In the genomic region with DNA sequence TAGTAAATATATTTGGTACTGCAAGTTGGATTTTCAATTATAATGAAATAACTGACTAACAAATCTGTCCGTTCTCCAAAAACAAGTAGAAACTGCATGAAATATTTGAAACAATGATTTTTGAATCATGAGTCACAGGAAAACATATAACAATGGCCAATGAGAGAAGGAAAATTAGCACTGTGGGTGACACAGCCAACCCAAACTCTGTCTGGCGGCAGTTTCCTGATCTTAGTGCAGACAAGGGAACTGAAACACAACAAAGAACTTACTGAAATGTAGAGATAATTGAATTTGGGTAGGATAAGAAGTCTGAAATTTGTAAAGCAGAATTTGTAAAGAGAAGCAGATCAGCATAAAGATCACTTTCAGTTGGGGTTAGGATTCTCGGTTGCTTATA, we compare ENCODE assay signal across 18 cellular contexts.
A peak's percentile ranks its signal among the peaks of the same experiment; 100 is the strongest.
DNase-seq lines count a peak whose midpoint lies in the region; ATAC-seq, FAIRE-seq and TF ChIP-seq lines count a peak whose summit lies in the region.
"Had no signal": no experiment of that assay in that cellular context is flagged by ENCODE, and none has a peak within 500 bp of the region (broad histone marks: within the 10 kb centered on the region; RNA-seq: fewer than 3 reads in every experiment).

No MANE protein-coding gene starts in this region.

- H3K4me2 ChIP-seq in GM12878 (ENCODE audit: control insufficient read depth, insufficient read depth), result no peak overlapping the region

- no peak for TF ChIP-seq RAD21 in GM12878 (IDR thresholded peaks at IDR 0.05; ENCODE audit: insufficient read depth, low read depth, low read length)

- CTCF ChIA-PET in GM12878 (lab: Yijun Ruan, JAX), result no interaction called here

- TF ChIP-seq CTCF in BE2C (IDR thresholded peaks at IDR 0.05; ENCODE audit: low read depth, low read length) (no peak), GM12878 (IDR thresholded peaks at IDR 0.05 in 2 of 3, conservative IDR thresholded peaks at IDR 0.05 in 1 of 3; ENCODE audit: control insufficient read depth in 2 of 3, extremely low read depth in 1 of 3, insufficient read depth in 1 of 3, low read depth in 3 of 3, low read length in 3 of 3) (no peak)

- no peak overlapping the region for H2AFZ ChIP-seq in GM12878 (ENCODE audit: control insufficient read depth, low read depth, low read length)

- H3K27me3 ChIP-seq in BE2C (no peaks in the 10 kb centered on the region), MG63 (no peaks in the 10 kb centered on the region), GM12878 (replicated peaks in 1 of 2; ENCODE audit: control insufficient read depth in 2 of 2, insufficient read depth in 2 of 2, low read length in 1 of 2) (no peaks in the 10 kb centered on the region)

- H3K4me1 ChIP-seq in BE2C (peaks cover 20% of the 10 kb centered on the region), GM12878 (ENCODE audit: control insufficient read depth, insufficient read depth, low read length) (no peaks in the 10 kb centered on the region), mesodermal cell (ENCODE audit: control insufficient read depth, insufficient read depth, low read length, poor library complexity, severe bottlenecking) (no peaks in the 10 kb centered on the region)

- no peaks in the 10 kb centered on the region for H4K20me1 ChIP-seq in GM12878 (ENCODE audit: control insufficient read depth, insufficient read depth)

- SMC1A ChIA-PET in GM12878 (lab: Charles Lee; ENCODE audit: uncharacterized antibody, unreplicated experiment), result interaction anchor here (0.6 kb wide), 1 partner anchor 721 kb away, joined by 3 read pairs; no protein-coding TSS in a partner anchor

- H3K36me3 ChIP-seq in BE2C, result no peaks in the 10 kb centered on the region
- H3K36me3 ChIP-seq in MG63, result no peaks in the 10 kb centered on the region
- H3K36me3 ChIP-seq in GM12878 (ENCODE audit: control insufficient read depth in 2 of 2, insufficient read depth in 2 of 2, low read length in 1 of 2), result no peaks in the 10 kb centered on the region
- no peaks in the 10 kb centered on the region for H3K36me3 ChIP-seq in mesodermal cell (ENCODE audit: control insufficient read depth, insufficient read depth, low read length)

- intact Hi-C loops in GM12878 (cut with micrococcal nuclease; ENCODE audit: unreplicated experiment), result no loop called here

- no peak overlapping the region for H3K9ac ChIP-seq in GM12878 (ENCODE audit: control insufficient read depth, insufficient read depth, low read length)

- peak; percentile 40 for DNase-seq in BE2C
- DNase-seq in MG63, result peak; percentile 22
- no peak for DNase-seq in GM12878 (ENCODE audit: low read depth, low spot score)
- no peak for DNase-seq in islet precursor cell
- DNase-seq in NCI-H2171 treated with DMSO at 0.1 percent for 48 hours (lab: John Stamatoyannopoulos, UW), result no peak
- no peak for DNase-seq in stimulated activated CD4-positive, alpha-beta T cell treated with anti-CD3 and anti-CD28 coated beads, Interleukin-4, amount 100 ng/mL, for 24 hours
- no peak for DNase-seq in glomerular visceral epithelial cell (ENCODE audit: extremely low spot score)
- DNase-seq: activated CD4-positive, alpha-beta T cell treated with anti-CD3 and anti-CD28 coated beads, Interleukin-2, amount 50 U/mL, for 48 hours; activated effector memory CD4-positive, alpha-beta T cell treated with anti-CD3 and anti-CD28 coated beads, Interleukin-2, amount 50 U/mL, for 16 hours; caudate nucleus; DMS79 treated with DMSO at 0.1 percent for 48 hours; H9; posterior cingulate gyrus; T-helper 9 cell had no signal

- no peaks in the 10 kb centered on the region for H3K79me2 ChIP-seq in GM12878 (ENCODE audit: control insufficient read depth, insufficient read depth, low read length)

- RAD21 ChIA-PET in GM12878 (lab: Charles Lee; ENCODE audit: unreplicated experiment), result no interaction called here

- H3K9me3 ChIP-seq in BE2C, result no peaks in the 10 kb centered on the region
- H3K9me3 ChIP-seq in MG63, result no peaks in the 10 kb centered on the region
- H3K9me3 ChIP-seq in GM12878 (replicated peaks; ENCODE audit: control insufficient read depth, insufficient read depth, low read length), result no peaks in the 10 kb centered on the region
- no peaks in the 10 kb centered on the region for H3K9me3 ChIP-seq in mesodermal cell (ENCODE audit: control insufficient read depth, low read length)

- H3K4me3 ChIP-seq in BE2C (ENCODE audit: low read depth, low read length) (no peak overlapping the region), MG63 (no peak overlapping the region), GM12878 (no peak overlapping the region), mesodermal cell (ENCODE audit: extremely low read depth, insufficient read depth, low read length, poor library complexity, severe bottlenecking) (no peak overlapping the region)

- no peak for FAIRE-seq in GM12878 (lab: Jason Lieb, UNC)
- FAIRE-seq: urothelium cell line had no signal

- no peak for TF ChIP-seq POLR2A in GM12878 (IDR thresholded peaks at IDR 0.05; ENCODE audit: low read depth, low read length)

- POLR2A ChIA-PET in GM12878 (lab: Charles Lee), result no interaction called here

- TF ChIP-seq EP300 in GM12878 (IDR thresholded peaks at IDR 0.05; ENCODE audit: borderline replicate concordance in 1 of 2, control insufficient read depth in 1 of 2, low read depth in 2 of 2, low read length in 2 of 2), result no peak

- in situ Hi-C loops in GM12878 (cut with MboI), result no loop called here

- ATAC-seq in GM12878, result peak; percentile 93
- ATAC-seq: Panc1; stimulated activated effector memory CD8-positive, alpha-beta T cell treated with anti-CD3 and anti-CD28 coated beads, Interleukin-12 subunit alpha, Interleukin-12 subunit beta, amount 100 ng/mL, for 72 hours had no signal

- no TSS peak for BruUV-seq in GM12878 (replicated peaks; lab: Mats Ljungman, UMichigan)

- no peak overlapping the region for H3K27ac ChIP-seq in GM12878 (ENCODE audit: control insufficient read depth, insufficient read depth)
- H3K27ac ChIP-seq in mesodermal cell (ENCODE audit: low read depth, low read length, severe bottlenecking), result peak overlapping the region; percentile 41

- WGBS in GM12878 (ENCODE audit: insufficient coverage, insufficient replicate concordance, low lambda C conversion rate, missing lambda C conversion rate), result 2% methylated on average over 3 of the region's 3 CpGs
- 100% methylated on average over 1 of the region's 3 CpGs; no CpG with 5 or more reads in 1 of the 2 experiments for WGBS in mesodermal cell (ENCODE audit: insufficient coverage in 2 of 2), 2 experiments

TF ChIP-seq in GM12878, 131 proteins besides CTCF, POLR2A, EP300 and RAD21:
- 0 out of 2 replicates have a peak, but pooled peaks have one; percentile 13 for TF ChIP-seq MTA2 (IDR thresholded peaks at IDR 0.05; ENCODE audit: low read depth)
- TF ChIP-seq, protein P1, sequence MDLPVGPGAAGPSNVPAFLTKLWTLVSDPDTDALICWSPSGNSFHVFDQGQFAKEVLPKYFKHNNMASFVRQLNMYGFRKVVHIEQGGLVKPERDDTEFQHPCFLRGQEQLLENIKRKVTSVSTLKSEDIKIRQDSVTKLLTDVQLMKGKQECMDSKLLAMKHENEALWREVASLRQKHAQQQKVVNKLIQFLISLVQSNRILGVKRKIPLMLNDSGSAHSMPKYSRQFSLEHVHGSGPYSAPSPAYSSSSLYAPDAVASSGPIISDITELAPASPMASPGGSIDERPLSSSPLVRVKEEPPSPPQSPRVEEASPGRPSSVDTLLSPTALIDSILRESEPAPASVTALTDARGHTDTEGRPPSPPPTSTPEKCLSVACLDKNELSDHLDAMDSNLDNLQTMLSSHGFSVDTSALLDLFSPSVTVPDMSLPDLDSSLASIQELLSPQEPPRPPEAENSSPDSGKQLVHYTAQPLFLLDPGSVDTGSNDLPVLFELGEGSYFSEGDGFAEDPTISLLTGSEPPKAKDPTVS (IDR thresholded peaks at IDR 0.05; ENCODE audit: low read depth, low read length), result no peak

Comparison
In these comparisons a context has a peak if more than half of its experiments do, and no peak if none do; other contexts are left out.
1. DNase-seq: peak in BE2C (single experiment) and MG63 (single experiment); none in GM12878 (single experiment), islet precursor cell (single experiment), NCI-H2171 treated with DMSO at 0.1 percent for 48 hours (single experiment), stimulated activated CD4-positive, alpha-beta T cell treated with anti-CD3 and anti-CD28 coated beads, Interleukin-4, amount 100 ng/mL, for 24 hours (single experiment) and glomerular visceral epithelial cell (single experiment).